22 cellular contexts compared by ENCODE assay signal in the genomic region with DNA sequence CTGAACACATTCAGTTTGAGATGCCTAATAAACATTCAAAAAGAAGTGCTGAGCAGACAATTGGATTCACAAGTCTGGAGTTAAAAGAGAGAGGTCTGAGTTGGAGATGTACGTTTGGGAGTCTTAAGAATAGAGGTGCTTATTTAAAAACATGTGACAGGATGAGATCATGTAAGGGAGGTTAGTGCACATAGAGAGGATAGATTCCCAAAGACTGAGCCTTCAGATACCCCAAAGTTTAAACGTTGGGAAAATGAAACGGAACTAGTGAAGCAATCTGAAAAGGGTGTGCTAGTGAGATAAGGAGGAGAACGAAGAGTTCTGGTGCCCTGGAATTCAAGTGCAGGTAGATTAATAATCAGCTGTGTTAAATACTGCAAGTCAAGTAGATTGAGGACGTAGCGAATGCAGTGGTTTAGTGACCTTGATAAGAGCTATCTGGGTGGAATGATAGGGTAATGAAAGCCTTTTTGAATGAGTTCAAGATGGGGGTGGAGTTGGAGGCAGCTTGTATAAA. TPM values are rescaled to one million over a fixed set of nuclear protein-coding genes. Genes with fewer than 3 reads are reported as not detected.
DNase-seq lines count a peak whose midpoint lies in the region; ATAC-seq, FAIRE-seq and TF ChIP-seq lines count a peak whose summit lies in the region.
"Had no signal": no experiment of that assay in that cellular context is flagged by ENCODE, and none has a peak within 500 bp of the region (broad histone marks: within the 10 kb centered on the region; RNA-seq: fewer than 3 reads in every experiment).

No MANE protein-coding gene starts in this region.

- peaks cover 35% of the 10 kb centered on the region for H3K79me2 ChIP-seq in HepG2 (ENCODE audit: insufficient read depth, low read length)

- no peak for FAIRE-seq in HepG2 (lab: Jason Lieb, UNC)
- FAIRE-seq: endometrium, RCC 7860 had no signal

- no peak for TF ChIP-seq POLR2A in HepG2 (IDR thresholded peaks at IDR 0.05; ENCODE audit: insufficient read depth in 1 of 2, low read depth in 2 of 2, low read length in 2 of 2)
- TF ChIP-seq POLR2A in upper lobe of left lung (IDR thresholded peaks at IDR 0.05) = no peak

- TF ChIP-seq CTCF in HepG2 (CRISPR knock-in tag; IDR thresholded peaks at IDR 0.05) = no peak
- TF ChIP-seq CTCF in upper lobe of left lung (IDR thresholded peaks at IDR 0.05) = no peak
- TF ChIP-seq CTCF in GM13977 (IDR thresholded peaks at IDR 0.05; ENCODE audit: extremely low read depth, insufficient read depth, missing control alignments) = no peak
- no peak for TF ChIP-seq CTCF in brain microvascular endothelial cell (IDR thresholded peaks at IDR 0.05; ENCODE audit: low read depth, low read length, missing control alignments)

- no peaks in the 10 kb centered on the region for H3K9me3 ChIP-seq in duodenal mucosa (ENCODE audit: control insufficient read depth in 1 of 2, low read length in 2 of 2)
- H3K9me3 ChIP-seq in HepG2 (ENCODE audit: low read length) = no peaks in the 10 kb centered on the region
- H3K9me3 ChIP-seq in upper lobe of left lung = no peaks in the 10 kb centered on the region
- H3K9me3 ChIP-seq: ascending aorta, Caco-2, right lobe of liver, SK-N-SH, thyroid gland had no signal

- H3K36me3 ChIP-seq in duodenal mucosa (ENCODE audit: control insufficient read depth in 1 of 2, insufficient read depth in 2 of 2, low read length in 2 of 2) = no peaks in the 10 kb centered on the region
- no peaks in the 10 kb centered on the region; a peak in 1 of 5 replicates for H3K36me3 ChIP-seq in HepG2 (replicated peaks in 1 of 2; ENCODE audit: control insufficient read depth in 1 of 2, insufficient read depth in 2 of 2, low read length in 2 of 2)
- no peaks in the 10 kb centered on the region for H3K36me3 ChIP-seq in upper lobe of left lung
- no peaks in the 10 kb centered on the region for H3K36me3 ChIP-seq in brain microvascular endothelial cell (replicated peaks)
- H3K36me3 ChIP-seq: ascending aorta, right lobe of liver, thyroid gland had no signal

- 90% methylated on average over 6 of the region's 6 CpGs for WGBS in HepG2 (ENCODE audit: low lambda C conversion rate)
- 23 to 29% methylated on average over 6 of the region's 6 CpGs for WGBS in upper lobe of left lung, 2 donors

- no peak for TF ChIP-seq RAD21 in HepG2 (CRISPR knock-in tag; IDR thresholded peaks at IDR 0.05)

- BruUV-seq in HepG2 (replicated peaks; lab: Mats Ljungman, UMichigan) = no TSS peak

- DNase-seq in NCI-H226 = peak; percentile 90
- DNase-seq in HepG2 (ENCODE audit: low spot score) = no peak
- DNase-seq in upper lobe of left lung = peak in 1 of 2 donors; percentile 25
- no peak for DNase-seq in GM13977 (ENCODE audit: low spot score)
- DNase-seq in brain microvascular endothelial cell = no peak
- DNase-seq: activated CD4-positive, CD25-positive, alpha-beta regulatory T cell treated with anti-CD3 and anti-CD28 coated beads, Interleukin-2, amount 50 U/mL, for 72 hours; activated naive CD4-positive, alpha-beta T cell treated with anti-CD3 and anti-CD28 coated beads for 36 hours; activated T-cell treated with anti-CD3 and anti-CD28 coated beads, Interleukin-2, amount 50 U/mL, for 4 hours; Caco-2; EL; H7; NCI-H1694; right lobe of liver; SK-N-SH; stimulated activated naive B cell treated with anti-CD40 and anti-IgM and Interleukin-4, amounts not matched to agents 10 μg/mL and 1 μg/mL and 100 μg/mL, for 72 hours; thyroid gland had no signal

- intact Hi-C loops in HepG2 (cut with micrococcal nuclease; ENCODE audit: unreplicated experiment) = no loop called here

- H3K4me1 ChIP-seq in duodenal mucosa (ENCODE audit: control insufficient read depth in 1 of 2, insufficient read depth in 2 of 2, low read length in 2 of 2) = peaks cover 29 to 43% of the 10 kb centered on the region in 2 donors
- no peaks in the 10 kb centered on the region for H3K4me1 ChIP-seq in HepG2 (ENCODE audit: insufficient read depth, low read length)
- peaks cover 40 to 59% (median 51%) of the 10 kb centered on the region in 4 donors for H3K4me1 ChIP-seq in upper lobe of left lung

- H3K27me3 ChIP-seq in duodenal mucosa (ENCODE audit: control insufficient read depth in 1 of 2, insufficient read depth in 2 of 2, low read length in 2 of 2) (no peaks in the 10 kb centered on the region), HepG2 (ENCODE audit: control insufficient read depth in 1 of 2, insufficient read depth in 2 of 2, low read length in 2 of 2) (no peaks in the 10 kb centered on the region), upper lobe of left lung (no peaks in the 10 kb centered on the region), brain microvascular endothelial cell (replicated peaks) (no peaks in the 10 kb centered on the region)
- H3K27me3 ChIP-seq: ascending aorta, right lobe of liver, thyroid gland had no signal

- no peak overlapping the region for H3K4me2 ChIP-seq in HepG2 (ENCODE audit: low read depth, low read length)
- H3K4me2 ChIP-seq: SK-N-SH had no signal

- H3K27ac ChIP-seq in duodenal mucosa (ENCODE audit: low read depth, low read length) = no peak overlapping the region
- no peak overlapping the region for H3K27ac ChIP-seq in HepG2 (ENCODE audit: extremely low read length, insufficient read depth, low read length)
- peak overlapping the region in 3 of 4 donors; percentile 27 to 51 (median 40) for H3K27ac ChIP-seq in upper lobe of left lung
- H3K27ac ChIP-seq in brain microvascular endothelial cell = no peak overlapping the region
- H3K27ac ChIP-seq: ascending aorta, right lobe of liver, thyroid gland had no signal

- CTCF ChIA-PET in HepG2 (lab: Yijun Ruan, JAX; ENCODE audit: low intra/inter-chr PET ratio, low total read pairs) = no interaction called here

- H3K9ac ChIP-seq in duodenal mucosa (ENCODE audit: low read depth in 1 of 2, low read length in 2 of 2) (no peak overlapping the region), HepG2 (ENCODE audit: insufficient read depth, low read depth, low read length) (no peak overlapping the region)
- H3K9ac ChIP-seq: SK-N-SH had no signal

- POLR2A ChIA-PET in HepG2 (lab: Yijun Ruan, JAX) = no interaction called here

- in situ Hi-C loops in HepG2 (cut with HindIII; ENCODE audit: extremely low pct_ligation_motif_present, low pct_unique_long_range_greater_than_20kb) = no loop called here
- in situ Hi-C loops in GM13977 (cut with MboI; ENCODE audit: low pct_unique_long_range_greater_than_20kb, low sequenced_read_pairs, unreplicated experiment) = loop anchor here (10.0 kb wide), 1 partner anchor 156 kb away; a partner anchor contains a TSS
- in situ Hi-C loops in brain microvascular endothelial cell (cut with HindIII; ENCODE audit: low pct_ligation_motif_present, low sequenced_read_pairs) = no loop called here

- no peak for ATAC-seq in HepG2
- peak; percentile 41 to 76 for ATAC-seq in upper lobe of left lung (ENCODE audit: low FRiP score in 2 of 2)
- ATAC-seq in GM19397 (IDR thresholded peaks at IDR 0.05; ENCODE audit: unreplicated experiment) = no peak
- ATAC-seq: activated T-cell treated with anti-CD3 and anti-CD28 coated beads, Interleukin-2, amount 50 U/mL, for 4 hours had no signal

- peak overlapping the region; percentile 26 to 45 for H3K4me3 ChIP-seq in duodenal mucosa (ENCODE audit: low read depth in 1 of 2, low read length in 2 of 2)
- no peak overlapping the region for H3K4me3 ChIP-seq in HepG2 (replicated peaks in 1 of 3; ENCODE audit: insufficient read depth in 1 of 3, low read depth in 2 of 3, low read length in 3 of 3)
- H3K4me3 ChIP-seq in upper lobe of left lung = peak overlapping the region in 1 of 4 donors; percentile 2
- no peak overlapping the region for H3K4me3 ChIP-seq in brain microvascular endothelial cell (ENCODE audit: low read depth, low read length)
- H3K4me3 ChIP-seq: ascending aorta, right lobe of liver, thyroid gland had no signal

- H4K20me1 ChIP-seq in HepG2 (ENCODE audit: insufficient read depth, low read length) = peaks cover 7% of the 10 kb centered on the region; the same call in 1 of the 2 replicates

- TF ChIP-seq EP300 in HepG2 (IDR thresholded peaks at IDR 0.05; ENCODE audit: low read depth in 2 of 2, low read length in 2 of 2) (no peak), HepG2 (CRISPR knock-in tag; IDR thresholded peaks at IDR 0.05; ENCODE audit: borderline replicate concordance) (no peak), upper lobe of left lung (IDR thresholded peaks at IDR 0.05) (peak in 1 of 4 donors; percentile 17)

- no peak overlapping the region for H2AFZ ChIP-seq in HepG2 (ENCODE audit: low read length)

TF ChIP-seq in HepG2, 621 proteins besides CTCF, POLR2A, EP300 and RAD21 (continues in another document):
- TF ChIP-seq MAFK (conservative IDR thresholded peaks at IDR 0.05 in 1 of 2, IDR thresholded peaks at IDR 0.05 in 1 of 2; ENCODE audit: low read length in 2 of 2) (0 out of 4 replicates have a peak, but pooled peaks of 1 of the 2 experiments have one; percentile 0), SETDB1 (CRISPR knock-in tag; IDR thresholded peaks at IDR 0.05; ENCODE audit: borderline replicate concordance) (no peak), ZNF292 (CRISPR knock-in tag; IDR thresholded peaks at IDR 0.05; ENCODE audit: borderline replicate concordance, low read depth) (no peak)

RNA-seq across cellular contexts. Expression of a gene that starts 55.0 kb away (rescaled TPM):
- under 0.01 TPM in 1 of 2 replicates, not detected in the other for total RNA-seq in HepG2 (2016; rRNA removed; fragmentation: Illumina TruSeq; extraction: Trizol)
- not detected in 2 replicates for total RNA-seq in HepG2 (2016; cell fraction: cytosol; rRNA removed; fragmentation: Illumina TruSeq; extraction: Trizol; ENCODE audit: low read depth)
- total RNA-seq in HepG2 (2016; cell fraction: insoluble cytoplasmic fraction; rRNA removed; fragmentation: Illumina TruSeq; extraction: Trizol) = 0.02 TPM in 1 of 2 replicates, not detected in the other
- 0.03 TPM in 1 of 2 replicates, not detected in the other for total RNA-seq in HepG2 (2016; cell fraction: membrane; rRNA removed; fragmentation: Illumina TruSeq; extraction: Trizol)
- 0.06 TPM in 1 of 2 replicates, not detected in the other for total RNA-seq in HepG2 (2016; cell fraction: nucleus; rRNA removed; fragmentation: Illumina TruSeq; extraction: Trizol)
- 0.05 and 0.12 TPM in 2 replicates for polyA plus RNA-seq in HepG2 (2011; rRNA removed)
- polyA plus RNA-seq in HepG2 (2011; cell fraction: cytosol; rRNA removed) = 0.03 TPM in 2 replicates
- polyA plus RNA-seq in HepG2 (2011; cell fraction: nucleus; rRNA removed) = 0.03 and 0.05 TPM in 2 replicates
- polyA plus RNA-seq in HepG2 (2012) = 0.01 TPM in 1 of 2 replicates, not detected in the other
- not detected in 2 replicates for polyA plus RNA-seq in HepG2 (2016; cell fraction: cytosol; fragmentation: Illumina TruSeq; extraction: Trizol; ENCODE audit: low read depth)
- polyA plus RNA-seq in HepG2 (2016; cell fraction: insoluble cytoplasmic fraction; fragmentation: Illumina TruSeq; extraction: Trizol; ENCODE audit: low read depth) = not detected in 2 replicates
- not detected in 2 replicates for polyA plus RNA-seq in HepG2 (2016; cell fraction: membrane; fragmentation: Illumina TruSeq; extraction: Trizol; ENCODE audit: low read depth)
- 0.05 and 0.10 TPM in 2 replicates for polyA plus RNA-seq in HepG2 (2016; cell fraction: nucleus; fragmentation: Illumina TruSeq; extraction: Trizol; ENCODE audit: insufficient read depth, low read depth)
- polyA minus RNA-seq in HepG2 (2011; rRNA and poly(A)+ RNA removed; ENCODE audit: low replicate concordance) = 0.05 and 0.12 TPM in 2 replicates
- 0.20 and 0.26 TPM in 2 replicates for polyA minus RNA-seq in HepG2 (2011; cell fraction: cytosol; rRNA and poly(A)+ RNA removed)
- polyA minus RNA-seq in HepG2 (2011; cell fraction: nucleus; rRNA and poly(A)+ RNA removed) = 0.26 TPM in 1 of 2 replicates, not detected in the other
- under 1 TPM in 3 of 6 donors, not detected in 3; 0.09 to 0.44 (median 0.27) TPM for total RNA-seq in upper lobe of left lung
- total RNA-seq: activated naive CD4-positive, alpha-beta T cell treated with anti-CD3 and anti-CD28 coated beads for 36 hours; activated T-cell treated with anti-CD3 and anti-CD28 coated beads, Interleukin-2, amount 50 U/mL, for 4 hours; ascending aorta; mononuclear cell had no signal

Comparison
In these comparisons a context has a peak if more than half of its experiments do, and no peak if none do; other contexts are left out.
1. H3K27ac ChIP-seq: peak in upper lobe of left lung (3 of 4); none in duodenal mucosa (single experiment), HepG2 (single experiment) and brain microvascular endothelial cell (single experiment).
2. H3K4me3 ChIP-seq: peak in duodenal mucosa (2 of 2); none in HepG2 (0 of 3) and brain microvascular endothelial cell (single experiment).
3. ATAC-seq: peak in upper lobe of left lung (2 of 2); none in HepG2 (single experiment) and GM19397 (single experiment).